8 cellular contexts compared by ENCODE assay signal in the genomic region with DNA sequence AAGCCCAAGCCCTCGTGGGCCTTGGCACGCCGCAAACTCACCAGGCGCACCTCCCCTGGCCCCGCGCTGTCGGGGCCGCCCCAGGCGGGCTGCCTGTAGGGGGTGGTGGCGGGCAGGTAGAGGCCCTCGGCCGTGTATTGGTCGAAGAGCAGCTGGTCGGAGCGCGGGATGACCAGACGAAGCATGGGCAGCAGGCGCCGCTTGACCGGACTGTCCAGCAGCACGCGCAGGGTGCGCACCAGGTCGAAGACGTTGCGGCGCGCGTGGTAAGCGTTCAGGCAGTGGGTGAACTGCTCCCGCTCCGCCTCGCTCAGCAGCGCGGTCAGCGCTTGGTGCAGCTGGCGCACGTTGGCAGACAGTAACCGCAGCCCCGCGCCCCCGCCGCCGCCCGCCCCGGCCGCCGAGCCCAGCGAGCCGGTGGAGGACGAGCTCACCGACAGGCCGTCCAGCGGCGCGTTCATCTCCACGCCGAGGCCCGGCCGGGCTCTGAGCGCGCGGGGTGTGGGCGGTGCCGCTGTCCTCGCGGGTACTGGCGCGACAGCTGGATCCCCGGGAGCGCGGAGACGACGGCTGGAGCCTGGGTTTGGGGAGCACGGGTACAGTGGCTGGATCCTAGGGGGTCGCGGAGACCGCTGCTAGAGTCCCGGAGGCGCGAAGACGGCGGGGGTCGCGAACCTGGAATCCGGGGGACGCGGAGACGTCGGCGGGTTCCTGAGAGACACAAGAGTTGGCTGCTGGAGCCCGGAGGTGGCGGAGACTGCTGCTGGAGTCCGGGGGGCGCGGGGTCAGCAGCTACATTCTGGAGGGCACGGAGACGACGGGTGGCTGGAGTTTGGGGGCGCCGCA. TPM values are rescaled to one million over a fixed set of nuclear protein-coding genes. Genes with fewer than 3 reads are reported as not detected.
DNase-seq lines count a peak whose midpoint lies in the region; ATAC-seq lines count a peak whose summit lies in the region.

No MANE protein-coding gene starts in this region.

- peaks cover 32% of the 10 kb centered on the region for H3K36me3 Mint-ChIP-seq in stimulated activated effector memory CD8-positive, alpha-beta T cell treated with anti-CD3 and anti-CD28 coated beads, Interleukin-12 subunit alpha, Interleukin-12 subunit beta, amount 100 ng/mL, for 72 hours

- H3K4me1 Mint-ChIP-seq in stimulated activated effector memory CD8-positive, alpha-beta T cell treated with anti-CD3 and anti-CD28 coated beads, Interleukin-12 subunit alpha, Interleukin-12 subunit beta, amount 100 ng/mL, for 72 hours, result peaks cover 47% of the 10 kb centered on the region

- DNase-seq in C1 segment of cervical spinal cord (lab: John Stamatoyannopoulos, UW) (peak in 12 of 14 donors; percentile 18 to 69 (median 40)), HuH-7 (ENCODE audit: low spot score) (peak; percentile 30), lung microvascular endothelial cell (ENCODE audit: low read depth in 2 of 2) (peak; percentile 63 to 71), NOMO-1 treated with dmso at 0.1 percent for 144 hours (lab: John Stamatoyannopoulos, UW; ENCODE audit: unreplicated experiment) (no peak)
- DNase-seq in activated CD4-positive, alpha-beta T cell treated with anti-CD3 and anti-CD28 coated beads, Interleukin-2, amount 50 U/mL, for 48 hours, result peak; percentile 41 to 47
- DNase-seq in effector CD4-positive, alpha-beta T cell, result peak; percentile 19
- peak; percentile 52 to 72 for DNase-seq in stimulated activated effector memory CD8-positive, alpha-beta T cell treated with anti-CD3 and anti-CD28 coated beads, Interleukin-12 subunit alpha, Interleukin-12 subunit beta, amount 100 ng/mL, for 72 hours (ENCODE audit: low spot score in 2 of 2)

- H3K4me3 Mint-ChIP-seq in stimulated activated effector memory CD8-positive, alpha-beta T cell treated with anti-CD3 and anti-CD28 coated beads, Interleukin-12 subunit alpha, Interleukin-12 subunit beta, amount 100 ng/mL, for 72 hours, result peak overlapping the region; percentile 80

- H3K27ac Mint-ChIP-seq in stimulated activated effector memory CD8-positive, alpha-beta T cell treated with anti-CD3 and anti-CD28 coated beads, Interleukin-12 subunit alpha, Interleukin-12 subunit beta, amount 100 ng/mL, for 72 hours, result peak overlapping the region; percentile 84

- peak; percentile 63 for ATAC-seq in stimulated activated effector memory CD8-positive, alpha-beta T cell treated with anti-CD3 and anti-CD28 coated beads, Interleukin-12 subunit alpha, Interleukin-12 subunit beta, amount 100 ng/mL, for 72 hours
- ATAC-seq in GM19395 (IDR thresholded peaks at IDR 0.05; ENCODE audit: unreplicated experiment), result no peak

- no peaks in the 10 kb centered on the region for H3K9me3 Mint-ChIP-seq in stimulated activated effector memory CD8-positive, alpha-beta T cell treated with anti-CD3 and anti-CD28 coated beads, Interleukin-12 subunit alpha, Interleukin-12 subunit beta, amount 100 ng/mL, for 72 hours

RNA-seq across cellular contexts. Expression of a gene that starts 0.7 kb away (rescaled TPM):
- total RNA-seq in lung microvascular endothelial cell, result 0.20 and 0.22 TPM in 2 replicates
